In genomic region chr1:76038306-76039004, GRCh38 we compare ENCODE assay signal across 25 cellular contexts. TPM values are rescaled to one million over a fixed set of nuclear protein-coding genes. Genes with fewer than 3 reads are reported as not detected.
DNase-seq lines count a peak whose midpoint lies in the region; ATAC-seq and TF ChIP-seq lines count a peak whose summit lies in the region.
"Had no signal": no experiment of that assay in that cellular context is flagged by ENCODE, and none has a peak within 500 bp of the region (broad histone marks: within the 10 kb centered on the region; RNA-seq: fewer than 3 reads in every experiment).

No MANE protein-coding gene starts in this region.

- H2BK120ac ChIP-seq in mesendoderm (ENCODE audit: low read depth, low read length) = no peak overlapping the region

- no peak overlapping the region for H4K8ac ChIP-seq in mesendoderm (ENCODE audit: low read depth, low read length)

- no peak overlapping the region for H3K9ac ChIP-seq in mesendoderm (ENCODE audit: low read length)
- H3K9ac ChIP-seq: neural progenitor cell had no signal

- no peaks in the 10 kb centered on the region for H3K27me3 ChIP-seq in mesendoderm (ENCODE audit: insufficient read depth, low read length, poor library complexity)
- peaks cover 0 to 19% (median 0%) of the 10 kb centered on the region in 7 donors for H3K27me3 ChIP-seq in heart right ventricle
- H3K27me3 ChIP-seq: neural progenitor cell, upper lobe of right lung had no signal

- DNase-seq in HFFc6 = peak; percentile 15
- DNase-seq in choroid plexus epithelial cell (ENCODE audit: low read depth) = peak; percentile 70
- DNase-seq in mesendoderm = peak; percentile 86
- DNase-seq in type B pancreatic cell (ENCODE audit: extremely low spot score, unreplicated experiment) = no peak
- DNase-seq in heart right ventricle = no peak
- no peak for DNase-seq in Ammon's horn (ENCODE audit: low spot score)
- DNase-seq: activated CD8-positive, alpha-beta T cell treated with anti-CD3 and anti-CD28 coated beads, Interleukin-2, amount 10 ng/mL, durations not matched to agents 7 days and 5 days; activated naive CD4-positive, alpha-beta T cell; activated T-cell treated with anti-CD3 and anti-CD28 coated beads, Interleukin-2, amount 50 U/mL, for 1 hour; amygdala; COR-L47; KG1; left cardiac atrium; NCI-H1092; NCI-H510A; psoas muscle; spleen; stimulated activated CD4-positive, alpha-beta T cell treated with anti-CD3 and anti-CD28 coated beads, Interleukin-4, amount 100 ng/mL, for 4 hours; stomach; upper lobe of right lung had no signal

- H3K36me3 Mint-ChIP-seq in HFFc6 (ENCODE audit: low read depth) = no peaks in the 10 kb centered on the region
- H3K36me3 Mint-ChIP-seq in type B pancreatic cell = no peaks in the 10 kb centered on the region
- H3K36me3 Mint-ChIP-seq: WTC11 had no signal

- WGBS in mesendoderm (ENCODE audit: extremely low coverage, insufficient coverage, low lambda C conversion rate) = no CpG with 5 or more reads among the region's 3 CpGs
- 75 to 84% methylated on average over 3 of the region's 3 CpGs for WGBS in heart right ventricle, 2 donors

- no peak overlapping the region for H2AK5ac ChIP-seq in mesendoderm (ENCODE audit: low read length)

- no peak overlapping the region for H4K5ac ChIP-seq in mesendoderm (ENCODE audit: low read length)

- no peak for TF ChIP-seq CTCF in HFFc6 (IDR thresholded peaks at IDR 0.05)
- TF ChIP-seq CTCF in choroid plexus epithelial cell (conservative IDR thresholded peaks at IDR 0.05; ENCODE audit: low read depth, low read length) = no peak
- TF ChIP-seq CTCF in type B pancreatic cell (conservative IDR thresholded peaks at IDR 0.05) = no peak
- TF ChIP-seq CTCF in heart right ventricle (IDR thresholded peaks at IDR 0.05) = no peak

- H3K4me1 Mint-ChIP-seq in HFFc6 (ENCODE audit: low read depth) (peaks cover 17% of the 10 kb centered on the region), type B pancreatic cell (ENCODE audit: unreplicated experiment) (peaks cover 40% of the 10 kb centered on the region)
- H3K4me1 Mint-ChIP-seq: B cell; central memory CD8-positive, alpha-beta T cell had no signal

- H3K27ac ChIP-seq in mesendoderm (ENCODE audit: low read depth, low read length) (no peak overlapping the region), heart right ventricle (no peak overlapping the region)
- H3K27ac ChIP-seq: neural progenitor cell, psoas muscle, spleen, stomach, upper lobe of right lung had no signal

- H3K4me3 Mint-ChIP-seq in HFFc6 (peak overlapping the region; percentile 27), type B pancreatic cell (peak overlapping the region; percentile 35)
- H3K4me3 Mint-ChIP-seq: activated CD8-positive, alpha-beta T cell treated with anti-CD3 and anti-CD28 coated beads, Interleukin-2, amount 10 ng/mL, durations not matched to agents 7 days and 5 days; B cell; central memory CD8-positive, alpha-beta T cell; neural progenitor cell; WTC11 had no signal

- H3K23ac ChIP-seq in mesendoderm (ENCODE audit: low read length) = no peak overlapping the region

- H3K9me3 Mint-ChIP-seq in HFFc6 (no peaks in the 10 kb centered on the region), type B pancreatic cell (no peaks in the 10 kb centered on the region)
- H3K9me3 Mint-ChIP-seq: central memory CD8-positive, alpha-beta T cell; neural progenitor cell; WTC11 had no signal

- no peaks in the 10 kb centered on the region for H3K79me2 ChIP-seq in mesendoderm (ENCODE audit: control insufficient read depth, insufficient read depth, low read length)

- no peaks in the 10 kb centered on the region for H3K27me3 Mint-ChIP-seq in HFFc6 (ENCODE audit: insufficient read depth)
- no peaks in the 10 kb centered on the region for H3K27me3 Mint-ChIP-seq in type B pancreatic cell

- H3K4me1 ChIP-seq in mesendoderm (ENCODE audit: control insufficient read depth, low read depth, low read length) (peaks cover 9% of the 10 kb centered on the region), heart right ventricle (no peaks in the 10 kb centered on the region)
- H3K4me1 ChIP-seq: psoas muscle, spleen, upper lobe of right lung had no signal

- no peak overlapping the region for H3K4me3 ChIP-seq in choroid plexus epithelial cell (ENCODE audit: low read depth, low read length)
- H3K4me3 ChIP-seq in mesendoderm (ENCODE audit: low read length) = no peak overlapping the region
- H3K4me3 ChIP-seq in heart right ventricle = no peak overlapping the region
- H3K4me3 ChIP-seq: neural progenitor cell, psoas muscle, spleen, stomach, upper lobe of right lung had no signal

- no peak overlapping the region for H3K4me2 ChIP-seq in mesendoderm (ENCODE audit: low read length)
- H3K4me2 ChIP-seq: neural progenitor cell had no signal

- H3K56ac ChIP-seq in mesendoderm (ENCODE audit: low read length) = no peak overlapping the region

- no peak overlapping the region for H3K4ac ChIP-seq in mesendoderm (ENCODE audit: low read depth, low read length)

- H3K9me3 ChIP-seq in heart right ventricle = peaks cover 0 to 4% (median 0%) of the 10 kb centered on the region in 11 donors
- H3K9me3 ChIP-seq: psoas muscle, spleen, stomach, upper lobe of right lung had no signal

- no peak overlapping the region for H2BK15ac ChIP-seq in mesendoderm (replicated peaks; ENCODE audit: low read depth)

- H2BK5ac ChIP-seq in mesendoderm (ENCODE audit: low read length) = no peak overlapping the region

- H3K27ac Mint-ChIP-seq in HFFc6 (no peak overlapping the region), type B pancreatic cell (peak overlapping the region; percentile 44)
- H3K27ac Mint-ChIP-seq: activated CD8-positive, alpha-beta T cell treated with anti-CD3 and anti-CD28 coated beads, Interleukin-2, amount 10 ng/mL, durations not matched to agents 7 days and 5 days; B cell; WTC11 had no signal

- no peaks in the 10 kb centered on the region for H3K79me1 ChIP-seq in mesendoderm (ENCODE audit: low read length)

- ATAC-seq in heart right ventricle (no peak), HG03469 (IDR thresholded peaks at IDR 0.05; ENCODE audit: unreplicated experiment) (no peak)
- ATAC-seq: activated CD8-positive, alpha-beta T cell treated with anti-CD3 and anti-CD28 coated beads, Interleukin-2, amount 10 ng/mL, durations not matched to agents 7 days and 5 days; left cardiac atrium; psoas muscle; upper lobe of right lung; WTC11 had no signal

- H3K18ac ChIP-seq in mesendoderm (ENCODE audit: low read length) = no peak overlapping the region

- intact Hi-C loops in heart right ventricle (cut with DNase I) = loop anchor here in 1 of 10 donors (5.0 kb wide), 1 partner anchor 114 kb away; no protein-coding TSS in a partner anchor

- H3K36me3 ChIP-seq in mesendoderm (ENCODE audit: control insufficient read depth, insufficient read depth, low read length) = no peaks in the 10 kb centered on the region
- no peaks in the 10 kb centered on the region for H3K36me3 ChIP-seq in heart right ventricle
- H3K36me3 ChIP-seq: neural progenitor cell, spleen, stomach, upper lobe of right lung had no signal

RNA-seq across cellular contexts. Expression of gene ST6GALNAC3, which starts 36.1 kb away (rescaled TPM):
- 1 to 10 TPM in 5 of 6 experiments, under 1 TPM in 1; 1.00 to 1.7 (median 1.2) TPM for total RNA-seq in HFFc6 (2021; fragmentation: NEBNext Ultra II Directional; extraction: Animal tissue kit (Norgen Biotek cat#: 25700))
- polyA plus RNA-seq in mesendoderm (2013, experiment 1 of 2) = 4.6 TPM
- 4.5 TPM for polyA plus RNA-seq in mesendoderm (2013, experiment 2 of 2)
- total RNA-seq in type B pancreatic cell (ENCODE audit: low replicate concordance) = 3.8 and 24.7 TPM in 2 replicates
- 10 to 100 TPM in 1 of 10 donors, 1 to 10 TPM in 9; 2.8 to 10.3 (median 5.0) TPM for total RNA-seq in heart right ventricle
- 1 to 10 TPM; 3.3 to 3.8 TPM for polyA plus RNA-seq in heart right ventricle

Comparison
In these comparisons a context has a peak if more than half of its experiments do, and no peak if none do; other contexts are left out.
1. DNase-seq: peak in HFFc6 (single experiment), choroid plexus epithelial cell (single experiment) and mesendoderm (single experiment); none in type B pancreatic cell (single experiment), heart right ventricle (0 of 2) and Ammon's horn (single experiment).